Comparison of ENCODE assay signal across 33 cellular contexts in genomic region chr2:34979148-34979547, GRCh38.
"Had no signal": no experiment of that assay in that cellular context is flagged by ENCODE, and none has a peak within 500 bp of the region (broad histone marks: within the 10 kb centered on the region; RNA-seq: fewer than 3 reads in every experiment).

No MANE protein-coding gene starts in this region.

- H3K27ac ChIP-seq: ascending aorta, cardiac muscle cell, coronary artery, dorsolateral prefrontal cortex, gastrocnemius medialis, pancreas, prostate gland, stomach, tibial nerve, WERI-Rb-1 had no signal

- H3K4me1 ChIP-seq: ascending aorta, gastrocnemius medialis, pancreas, prostate gland, stomach, tibial nerve had no signal

- H3K27me3 ChIP-seq: ascending aorta, cardiac muscle cell, dorsolateral prefrontal cortex, gastrocnemius medialis, pancreas, stomach, tibial nerve had no signal

- H3K36me3 ChIP-seq: ascending aorta, cardiac muscle cell, gastrocnemius medialis, pancreas, prostate gland, stomach, tibial nerve, WERI-Rb-1 had no signal

- FAIRE-seq: keratinocyte, pancreas had no signal

- H3K4me3 ChIP-seq: ascending aorta, cardiac muscle cell, coronary artery, dorsolateral prefrontal cortex, gastrocnemius medialis, pancreas, prostate gland, smooth muscle cell, stomach, tibial nerve had no signal

- H3K9me3 ChIP-seq: ascending aorta, gastrocnemius medialis, pancreas, prostate gland had no signal

- DNase-seq: activated CD4-positive, alpha-beta memory T cell treated with anti-CD3 and anti-CD28 coated beads for 36 hours; activated CD4-positive, alpha-beta T cell treated with anti-CD3 and anti-CD28 coated beads, Interleukin-2, amount 10 ng/mL, durations not matched to agents 24 days and 14 days; activated CD4-positive, CD25-positive, alpha-beta regulatory T cell treated with anti-CD3 and anti-CD28 coated beads, Interleukin-2, amount 50 U/mL, for 72 hours; activated CD8-positive, alpha-beta memory T cell treated with anti-CD3 and anti-CD28 coated beads, Interleukin-2, amount 50 U/mL, for 4 hours; activated effector memory CD4-positive, alpha-beta T cell treated with anti-CD3 and anti-CD28 coated beads, Interleukin-2, amount 50 U/mL, for 16 hours; activated naive CD4-positive, alpha-beta T cell treated with anti-CD3 and anti-CD28 coated beads for 36 hours; activated naive CD8-positive, alpha-beta T cell treated with anti-CD3 and anti-CD28 coated beads, Interleukin-2, amount 10 ng/mL, durations not matched to agents 7 days and 5 days; activated T-cell treated with anti-CD3 and anti-CD28 coated beads, Interleukin-2, amount 50 U/mL, for 1 hour; dorsolateral prefrontal cortex; effector memory CD4-positive, alpha-beta T cell; erythroblast; gastrocnemius medialis; glutamatergic neuron; hippocampal formation; left cardiac atrium; midbrain; naive thymus-derived CD4-positive, alpha-beta T cell; nucleus accumbens; pancreas; stimulated activated CD4-positive, alpha-beta T cell treated with anti-CD3 and anti-CD28 coated beads, Interleukin-1b, Interleukin-23, amount 100 ng/mL, for 48 hours; stimulated activated CD4-positive, alpha-beta T cell treated with anti-CD3 and anti-CD28 coated beads, Interleukin-4, amount 100 ng/mL, for 4 hours; stimulated activated CD8-positive, alpha-beta memory T cell treated with anti-CD3 and anti-CD28 coated beads, Interleukin-4, amount 100 ng/mL, for 48 hours; stomach; T1000; WERI-Rb-1 had no signal

- ATAC-seq: gastrocnemius medialis; left cardiac atrium; naive thymus-derived CD4-positive, alpha-beta T cell; pancreas; stimulated activated memory B cell treated with anti-CD40 and anti-IgM and Interleukin-4, amounts not matched to agents 10 μg/mL and 1 μg/mL and 100 μg/mL, for 72 hours had no signal

- H3K4me2 ChIP-seq: smooth muscle cell had no signal
